Comparison of ENCODE assay signal across 1 cellular context in the genomic region with DNA sequence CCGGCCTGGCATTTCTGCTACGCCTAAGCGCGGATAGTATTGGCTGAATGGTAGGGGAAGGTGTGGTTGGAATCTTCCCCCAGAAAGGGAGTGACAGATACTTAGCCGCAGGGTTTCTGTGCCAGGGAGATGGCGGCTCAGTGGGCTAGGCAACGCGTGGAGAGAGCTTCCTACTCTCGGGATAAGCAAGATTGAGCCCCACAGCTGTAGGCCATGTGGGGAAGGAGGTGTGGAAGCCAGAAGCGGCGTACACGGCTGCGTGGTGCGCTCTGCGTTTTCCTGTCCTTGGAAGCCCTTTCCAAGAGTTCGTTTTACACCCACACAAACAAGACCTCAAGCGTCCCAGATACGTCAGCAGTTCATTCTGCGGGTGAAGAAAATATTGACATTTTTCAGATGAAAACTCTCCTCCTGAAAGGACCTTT.
A peak's percentile ranks its signal among the peaks of the same experiment; 100 is the strongest.
TF ChIP-seq lines count a peak whose summit lies in the region.

No MANE protein-coding gene starts in this region.

TF ChIP-seq in K562, 482 proteins besides CTCF, POLR2A, EP300 and RAD21 (continued from another document):
- TF ChIP-seq, protein P1, sequence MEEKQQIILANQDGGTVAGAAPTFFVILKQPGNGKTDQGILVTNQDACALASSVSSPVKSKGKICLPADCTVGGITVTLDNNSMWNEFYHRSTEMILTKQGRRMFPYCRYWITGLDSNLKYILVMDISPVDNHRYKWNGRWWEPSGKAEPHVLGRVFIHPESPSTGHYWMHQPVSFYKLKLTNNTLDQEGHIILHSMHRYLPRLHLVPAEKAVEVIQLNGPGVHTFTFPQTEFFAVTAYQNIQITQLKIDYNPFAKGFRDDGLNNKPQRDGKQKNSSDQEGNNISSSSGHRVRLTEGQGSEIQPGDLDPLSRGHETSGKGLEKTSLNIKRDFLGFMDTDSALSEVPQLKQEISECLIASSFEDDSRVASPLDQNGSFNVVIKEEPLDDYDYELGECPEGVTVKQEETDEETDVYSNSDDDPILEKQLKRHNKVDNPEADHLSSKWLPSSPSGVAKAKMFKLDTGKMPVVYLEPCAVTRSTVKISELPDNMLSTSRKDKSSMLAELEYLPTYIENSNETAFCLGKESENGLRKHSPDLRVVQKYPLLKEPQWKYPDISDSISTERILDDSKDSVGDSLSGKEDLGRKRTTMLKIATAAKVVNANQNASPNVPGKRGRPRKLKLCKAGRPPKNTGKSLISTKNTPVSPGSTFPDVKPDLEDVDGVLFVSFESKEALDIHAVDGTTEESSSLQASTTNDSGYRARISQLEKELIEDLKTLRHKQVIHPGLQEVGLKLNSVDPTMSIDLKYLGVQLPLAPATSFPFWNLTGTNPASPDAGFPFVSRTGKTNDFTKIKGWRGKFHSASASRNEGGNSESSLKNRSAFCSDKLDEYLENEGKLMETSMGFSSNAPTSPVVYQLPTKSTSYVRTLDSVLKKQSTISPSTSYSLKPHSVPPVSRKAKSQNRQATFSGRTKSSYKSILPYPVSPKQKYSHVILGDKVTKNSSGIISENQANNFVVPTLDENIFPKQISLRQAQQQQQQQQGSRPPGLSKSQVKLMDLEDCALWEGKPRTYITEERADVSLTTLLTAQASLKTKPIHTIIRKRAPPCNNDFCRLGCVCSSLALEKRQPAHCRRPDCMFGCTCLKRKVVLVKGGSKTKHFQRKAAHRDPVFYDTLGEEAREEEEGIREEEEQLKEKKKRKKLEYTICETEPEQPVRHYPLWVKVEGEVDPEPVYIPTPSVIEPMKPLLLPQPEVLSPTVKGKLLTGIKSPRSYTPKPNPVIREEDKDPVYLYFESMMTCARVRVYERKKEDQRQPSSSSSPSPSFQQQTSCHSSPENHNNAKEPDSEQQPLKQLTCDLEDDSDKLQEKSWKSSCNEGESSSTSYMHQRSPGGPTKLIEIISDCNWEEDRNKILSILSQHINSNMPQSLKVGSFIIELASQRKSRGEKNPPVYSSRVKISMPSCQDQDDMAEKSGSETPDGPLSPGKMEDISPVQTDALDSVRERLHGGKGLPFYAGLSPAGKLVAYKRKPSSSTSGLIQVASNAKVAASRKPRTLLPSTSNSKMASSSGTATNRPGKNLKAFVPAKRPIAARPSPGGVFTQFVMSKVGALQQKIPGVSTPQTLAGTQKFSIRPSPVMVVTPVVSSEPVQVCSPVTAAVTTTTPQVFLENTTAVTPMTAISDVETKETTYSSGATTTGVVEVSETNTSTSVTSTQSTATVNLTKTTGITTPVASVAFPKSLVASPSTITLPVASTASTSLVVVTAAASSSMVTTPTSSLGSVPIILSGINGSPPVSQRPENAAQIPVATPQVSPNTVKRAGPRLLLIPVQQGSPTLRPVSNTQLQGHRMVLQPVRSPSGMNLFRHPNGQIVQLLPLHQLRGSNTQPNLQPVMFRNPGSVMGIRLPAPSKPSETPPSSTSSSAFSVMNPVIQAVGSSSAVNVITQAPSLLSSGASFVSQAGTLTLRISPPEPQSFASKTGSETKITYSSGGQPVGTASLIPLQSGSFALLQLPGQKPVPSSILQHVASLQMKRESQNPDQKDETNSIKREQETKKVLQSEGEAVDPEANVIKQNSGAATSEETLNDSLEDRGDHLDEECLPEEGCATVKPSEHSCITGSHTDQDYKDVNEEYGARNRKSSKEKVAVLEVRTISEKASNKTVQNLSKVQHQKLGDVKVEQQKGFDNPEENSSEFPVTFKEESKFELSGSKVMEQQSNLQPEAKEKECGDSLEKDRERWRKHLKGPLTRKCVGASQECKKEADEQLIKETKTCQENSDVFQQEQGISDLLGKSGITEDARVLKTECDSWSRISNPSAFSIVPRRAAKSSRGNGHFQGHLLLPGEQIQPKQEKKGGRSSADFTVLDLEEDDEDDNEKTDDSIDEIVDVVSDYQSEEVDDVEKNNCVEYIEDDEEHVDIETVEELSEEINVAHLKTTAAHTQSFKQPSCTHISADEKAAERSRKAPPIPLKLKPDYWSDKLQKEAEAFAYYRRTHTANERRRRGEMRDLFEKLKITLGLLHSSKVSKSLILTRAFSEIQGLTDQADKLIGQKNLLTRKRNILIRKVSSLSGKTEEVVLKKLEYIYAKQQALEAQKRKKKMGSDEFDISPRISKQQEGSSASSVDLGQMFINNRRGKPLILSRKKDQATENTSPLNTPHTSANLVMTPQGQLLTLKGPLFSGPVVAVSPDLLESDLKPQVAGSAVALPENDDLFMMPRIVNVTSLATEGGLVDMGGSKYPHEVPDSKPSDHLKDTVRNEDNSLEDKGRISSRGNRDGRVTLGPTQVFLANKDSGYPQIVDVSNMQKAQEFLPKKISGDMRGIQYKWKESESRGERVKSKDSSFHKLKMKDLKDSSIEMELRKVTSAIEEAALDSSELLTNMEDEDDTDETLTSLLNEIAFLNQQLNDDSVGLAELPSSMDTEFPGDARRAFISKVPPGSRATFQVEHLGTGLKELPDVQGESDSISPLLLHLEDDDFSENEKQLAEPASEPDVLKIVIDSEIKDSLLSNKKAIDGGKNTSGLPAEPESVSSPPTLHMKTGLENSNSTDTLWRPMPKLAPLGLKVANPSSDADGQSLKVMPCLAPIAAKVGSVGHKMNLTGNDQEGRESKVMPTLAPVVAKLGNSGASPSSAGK (IDR thresholded peaks at IDR 0.05), result peak; percentile 72
- TF ChIP-seq ZBTB33 (CRISPR knock-in tag; IDR thresholded peaks at IDR 0.05) (peak; percentile 9; the same call in 1 of the 2 replicates), POLR3A (IDR thresholded peaks at IDR 0.05; ENCODE audit: borderline replicate concordance, extremely low read depth, insufficient read depth, insufficient read length) (no peak), HSF4 (CRISPR knock-in tag; IDR thresholded peaks at IDR 0.05; ENCODE audit: borderline replicate concordance) (no peak), FIP1L1 (IDR thresholded peaks at IDR 0.05; ENCODE audit: low read depth, low read length, poor library complexity, severe bottlenecking) (no peak), GATAD2B (IDR thresholded peaks at IDR 0.05; ENCODE audit: borderline replicate concordance) (no peak), NONO (IDR thresholded peaks at IDR 0.05; ENCODE audit: low read depth in 2 of 2, low read length in 1 of 2) (no peak), PBX2 (CRISPR knock-in tag; IDR thresholded peaks at IDR 0.05; ENCODE audit: low read depth) (no peak), PBX2 (tag; conservative IDR thresholded peaks at IDR 0.05; ENCODE audit: low read depth) (0 out of 2 replicates have a peak, but pooled peaks have one; percentile 6)
